Comparison of ENCODE assay signal across 1 cellular context in the genomic region with DNA sequence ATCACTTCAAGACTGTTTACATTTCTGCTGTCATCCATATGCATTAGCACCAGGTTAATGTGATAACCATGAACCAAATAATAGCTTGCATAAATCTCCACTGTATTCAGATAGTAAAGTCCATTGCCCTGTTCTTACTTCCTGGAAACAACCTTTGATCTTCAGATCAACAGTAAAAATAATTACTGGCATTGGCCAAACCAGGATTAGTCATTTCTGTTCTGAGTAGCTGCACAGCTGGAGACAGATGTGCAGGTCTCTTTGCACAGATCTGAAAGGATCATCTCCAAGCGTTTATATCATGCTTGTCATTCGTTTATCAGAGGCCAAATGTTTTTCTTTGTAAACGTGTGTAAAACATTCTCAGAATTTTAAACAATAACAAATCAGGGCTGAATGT.
TF ChIP-seq lines count a peak whose summit lies in the region.

No MANE protein-coding gene starts in this region.

TF ChIP-seq in GM12878, 131 proteins besides CTCF, POLR2A, EP300 and RAD21 (continued from another document):
- TF ChIP-seq, protein P1, sequence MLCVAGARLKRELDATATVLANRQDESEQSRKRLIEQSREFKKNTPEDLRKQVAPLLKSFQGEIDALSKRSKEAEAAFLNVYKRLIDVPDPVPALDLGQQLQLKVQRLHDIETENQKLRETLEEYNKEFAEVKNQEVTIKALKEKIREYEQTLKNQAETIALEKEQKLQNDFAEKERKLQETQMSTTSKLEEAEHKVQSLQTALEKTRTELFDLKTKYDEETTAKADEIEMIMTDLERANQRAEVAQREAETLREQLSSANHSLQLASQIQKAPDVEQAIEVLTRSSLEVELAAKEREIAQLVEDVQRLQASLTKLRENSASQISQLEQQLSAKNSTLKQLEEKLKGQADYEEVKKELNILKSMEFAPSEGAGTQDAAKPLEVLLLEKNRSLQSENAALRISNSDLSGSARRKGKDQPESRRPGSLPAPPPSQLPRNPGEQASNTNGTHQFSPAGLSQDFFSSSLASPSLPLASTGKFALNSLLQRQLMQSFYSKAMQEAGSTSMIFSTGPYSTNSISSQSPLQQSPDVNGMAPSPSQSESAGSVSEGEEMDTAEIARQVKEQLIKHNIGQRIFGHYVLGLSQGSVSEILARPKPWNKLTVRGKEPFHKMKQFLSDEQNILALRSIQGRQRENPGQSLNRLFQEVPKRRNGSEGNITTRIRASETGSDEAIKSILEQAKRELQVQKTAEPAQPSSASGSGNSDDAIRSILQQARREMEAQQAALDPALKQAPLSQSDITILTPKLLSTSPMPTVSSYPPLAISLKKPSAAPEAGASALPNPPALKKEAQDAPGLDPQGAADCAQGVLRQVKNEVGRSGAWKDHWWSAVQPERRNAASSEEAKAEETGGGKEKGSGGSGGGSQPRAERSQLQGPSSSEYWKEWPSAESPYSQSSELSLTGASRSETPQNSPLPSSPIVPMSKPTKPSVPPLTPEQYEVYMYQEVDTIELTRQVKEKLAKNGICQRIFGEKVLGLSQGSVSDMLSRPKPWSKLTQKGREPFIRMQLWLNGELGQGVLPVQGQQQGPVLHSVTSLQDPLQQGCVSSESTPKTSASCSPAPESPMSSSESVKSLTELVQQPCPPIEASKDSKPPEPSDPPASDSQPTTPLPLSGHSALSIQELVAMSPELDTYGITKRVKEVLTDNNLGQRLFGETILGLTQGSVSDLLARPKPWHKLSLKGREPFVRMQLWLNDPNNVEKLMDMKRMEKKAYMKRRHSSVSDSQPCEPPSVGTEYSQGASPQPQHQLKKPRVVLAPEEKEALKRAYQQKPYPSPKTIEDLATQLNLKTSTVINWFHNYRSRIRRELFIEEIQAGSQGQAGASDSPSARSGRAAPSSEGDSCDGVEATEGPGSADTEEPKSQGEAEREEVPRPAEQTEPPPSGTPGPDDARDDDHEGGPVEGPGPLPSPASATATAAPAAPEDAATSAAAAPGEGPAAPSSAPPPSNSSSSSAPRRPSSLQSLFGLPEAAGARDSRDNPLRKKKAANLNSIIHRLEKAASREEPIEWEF (IDR thresholded peaks at IDR 0.05; ENCODE audit: insufficient replicate concordance, low read depth, low read length) = no peak
- TF ChIP-seq SMARCA5 (IDR thresholded peaks at IDR 0.05) (no peak), CBX3 (IDR thresholded peaks at IDR 0.05; ENCODE audit: borderline replicate concordance, low read depth) (no peak), CBX5 (IDR thresholded peaks at IDR 0.05; ENCODE audit: low read depth) (no peak), SREBF1 (IDR thresholded peaks at IDR 0.05; ENCODE audit: low read length) (no peak), ZNF24 (IDR thresholded peaks at IDR 0.05) (no peak), ETV6 (conservative IDR thresholded peaks at IDR 0.05 in 1 of 2, IDR thresholded peaks at IDR 0.05 in 1 of 2; ENCODE audit: borderline replicate concordance in 1 of 2, low read depth in 1 of 2) (no peak)
- TF ChIP-seq, protein P2, sequence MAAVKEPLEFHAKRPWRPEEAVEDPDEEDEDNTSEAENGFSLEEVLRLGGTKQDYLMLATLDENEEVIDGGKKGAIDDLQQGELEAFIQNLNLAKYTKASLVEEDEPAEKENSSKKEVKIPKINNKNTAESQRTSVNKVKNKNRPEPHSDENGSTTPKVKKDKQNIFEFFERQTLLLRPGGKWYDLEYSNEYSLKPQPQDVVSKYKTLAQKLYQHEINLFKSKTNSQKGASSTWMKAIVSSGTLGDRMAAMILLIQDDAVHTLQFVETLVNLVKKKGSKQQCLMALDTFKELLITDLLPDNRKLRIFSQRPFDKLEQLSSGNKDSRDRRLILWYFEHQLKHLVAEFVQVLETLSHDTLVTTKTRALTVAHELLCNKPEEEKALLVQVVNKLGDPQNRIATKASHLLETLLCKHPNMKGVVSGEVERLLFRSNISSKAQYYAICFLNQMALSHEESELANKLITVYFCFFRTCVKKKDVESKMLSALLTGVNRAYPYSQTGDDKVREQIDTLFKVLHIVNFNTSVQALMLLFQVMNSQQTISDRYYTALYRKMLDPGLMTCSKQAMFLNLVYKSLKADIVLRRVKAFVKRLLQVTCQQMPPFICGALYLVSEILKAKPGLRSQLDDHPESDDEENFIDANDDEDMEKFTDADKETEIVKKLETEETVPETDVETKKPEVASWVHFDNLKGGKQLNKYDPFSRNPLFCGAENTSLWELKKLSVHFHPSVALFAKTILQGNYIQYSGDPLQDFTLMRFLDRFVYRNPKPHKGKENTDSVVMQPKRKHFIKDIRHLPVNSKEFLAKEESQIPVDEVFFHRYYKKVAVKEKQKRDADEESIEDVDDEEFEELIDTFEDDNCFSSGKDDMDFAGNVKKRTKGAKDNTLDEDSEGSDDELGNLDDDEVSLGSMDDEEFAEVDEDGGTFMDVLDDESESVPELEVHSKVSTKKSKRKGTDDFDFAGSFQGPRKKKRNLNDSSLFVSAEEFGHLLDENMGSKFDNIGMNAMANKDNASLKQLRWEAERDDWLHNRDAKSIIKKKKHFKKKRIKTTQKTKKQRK (IDR thresholded peaks at IDR 0.05; ENCODE audit: low read depth, low read length) = no peak
- TF ChIP-seq, protein P3, sequence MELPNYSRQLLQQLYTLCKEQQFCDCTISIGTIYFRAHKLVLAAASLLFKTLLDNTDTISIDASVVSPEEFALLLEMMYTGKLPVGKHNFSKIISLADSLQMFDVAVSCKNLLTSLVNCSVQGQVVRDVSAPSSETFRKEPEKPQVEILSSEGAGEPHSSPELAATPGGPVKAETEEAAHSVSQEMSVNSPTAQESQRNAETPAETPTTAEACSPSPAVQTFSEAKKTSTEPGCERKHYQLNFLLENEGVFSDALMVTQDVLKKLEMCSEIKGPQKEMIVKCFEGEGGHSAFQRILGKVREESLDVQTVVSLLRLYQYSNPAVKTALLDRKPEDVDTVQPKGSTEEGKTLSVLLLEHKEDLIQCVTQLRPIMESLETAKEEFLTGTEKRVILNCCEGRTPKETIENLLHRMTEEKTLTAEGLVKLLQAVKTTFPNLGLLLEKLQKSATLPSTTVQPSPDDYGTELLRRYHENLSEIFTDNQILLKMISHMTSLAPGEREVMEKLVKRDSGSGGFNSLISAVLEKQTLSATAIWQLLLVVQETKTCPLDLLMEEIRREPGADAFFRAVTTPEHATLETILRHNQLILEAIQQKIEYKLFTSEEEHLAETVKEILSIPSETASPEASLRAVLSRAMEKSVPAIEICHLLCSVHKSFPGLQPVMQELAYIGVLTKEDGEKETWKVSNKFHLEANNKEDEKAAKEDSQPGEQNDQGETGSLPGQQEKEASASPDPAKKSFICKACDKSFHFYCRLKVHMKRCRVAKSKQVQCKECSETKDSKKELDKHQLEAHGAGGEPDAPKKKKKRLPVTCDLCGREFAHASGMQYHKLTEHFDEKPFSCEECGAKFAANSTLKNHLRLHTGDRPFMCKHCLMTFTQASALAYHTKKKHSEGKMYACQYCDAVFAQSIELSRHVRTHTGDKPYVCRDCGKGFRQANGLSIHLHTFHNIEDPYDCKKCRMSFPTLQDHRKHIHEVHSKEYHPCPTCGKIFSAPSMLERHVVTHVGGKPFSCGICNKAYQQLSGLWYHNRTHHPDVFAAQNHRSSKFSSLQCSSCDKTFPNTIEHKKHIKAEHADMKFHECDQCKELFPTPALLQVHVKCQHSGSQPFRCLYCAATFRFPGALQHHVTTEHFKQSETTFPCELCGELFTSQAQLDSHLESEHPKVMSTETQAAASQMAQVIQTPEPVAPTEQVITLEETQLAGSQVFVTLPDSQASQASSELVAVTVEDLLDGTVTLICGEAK (IDR thresholded peaks at IDR 0.05; ENCODE audit: borderline replicate concordance) = no peak
